1 cellular context compared by ENCODE assay signal in genomic region chr13:30464496-30465351, GRCh38.
TF ChIP-seq lines count a peak whose summit lies in the region.

No MANE protein-coding gene starts in this region.

TF ChIP-seq in K562, 482 proteins besides CTCF, POLR2A, EP300 and RAD21 (continued from another document and continues in another):
- TF ChIP-seq ZNF133 (CRISPR knock-in tag; IDR thresholded peaks at IDR 0.05) (no peak), RBFOX2 (IDR thresholded peaks at IDR 0.05; ENCODE audit: low read depth, low read length) (peak; percentile 87), NUFIP1 (IDR thresholded peaks at IDR 0.05; ENCODE audit: partially characterized antibody) (no peak), STAT5B (CRISPR knock-in tag; IDR thresholded peaks at IDR 0.05) (no peak), TSC22D4 (tag; IDR thresholded peaks at IDR 0.05) (no peak), NCOR1 (IDR thresholded peaks at IDR 0.05) (no peak), STAT5A (IDR thresholded peaks at IDR 0.05; ENCODE audit: borderline replicate concordance, low read length) (no peak), HNRNPK (IDR thresholded peaks at IDR 0.05; ENCODE audit: low read depth, low read length, poor library complexity, severe bottlenecking) (no peak), ATF2 (CRISPR knock-in tag; IDR thresholded peaks at IDR 0.05) (no peak), GABPA (tag; conservative IDR thresholded peaks at IDR 0.05; ENCODE audit: low read depth) (no peak), ZHX1 (conservative IDR thresholded peaks at IDR 0.05; ENCODE audit: low read length) (no peak), STAT6 (CRISPR knock-in tag; IDR thresholded peaks at IDR 0.05) (no peak), ZNF263 (CRISPR knock-in tag; IDR thresholded peaks at IDR 0.05; ENCODE audit: borderline replicate concordance) (no peak), PPARD (CRISPR knock-in tag; IDR thresholded peaks at IDR 0.05) (no peak), XRCC3 (IDR thresholded peaks at IDR 0.05) (no peak), ZBTB7A (IDR thresholded peaks at IDR 0.05; ENCODE audit: borderline replicate concordance, control insufficient read depth, low read depth, low read length) (peak; percentile 71; the same call in 1 of the 2 replicates), SRSF7 (optimal IDR thresholded peaks at IDR 0.05; ENCODE audit: low read depth, low read length) (no peak), PYGO2 (tag; IDR thresholded peaks at IDR 0.05) (no peak), POLR2AphosphoS5 (IDR thresholded peaks at IDR 0.05; ENCODE audit: control insufficient read depth, insufficient read depth, low read depth, low read length) (no peak), HMGN3 (IDR thresholded peaks at IDR 0.05; ENCODE audit: borderline replicate concordance, extremely low read depth, insufficient read length, low read depth, low read length) (peak; percentile 17), SMAD4 (CRISPR knock-in tag; conservative IDR thresholded peaks at IDR 0.05) (peak; percentile 57; the same call in 1 of the 2 replicates), SRSF1 (IDR thresholded peaks at IDR 0.05; ENCODE audit: low read depth, low read length) (no peak), COPS2 (conservative IDR thresholded peaks at IDR 0.05) (no peak), NFRKB (IDR thresholded peaks at IDR 0.05; ENCODE audit: low read depth) (no peak), NCOA4 (IDR thresholded peaks at IDR 0.05; ENCODE audit: partially characterized antibody) (no peak), ZNF184 (CRISPR knock-in tag; IDR thresholded peaks at IDR 0.05) (no peak), ZNF830 (CRISPR knock-in tag; IDR thresholded peaks at IDR 0.05) (no peak), NRF1 (conservative IDR thresholded peaks at IDR 0.05 in 1 of 2, IDR thresholded peaks at IDR 0.05 in 1 of 2) (no peak; a peak in 1 of 4 replicates), POLR2H (tag; IDR thresholded peaks at IDR 0.05; ENCODE audit: low read depth) (no peak), ATF4 (CRISPR knock-in tag; IDR thresholded peaks at IDR 0.05) (no peak), TARDBP (IDR thresholded peaks at IDR 0.05) (no peak), ZNF398 (CRISPR knock-in tag; IDR thresholded peaks at IDR 0.05) (no peak), ATF1 (CRISPR knock-in tag; IDR thresholded peaks at IDR 0.05) (no peak), ATF1 (tag; IDR thresholded peaks at IDR 0.05) (no peak), TRIM25 (IDR thresholded peaks at IDR 0.05; ENCODE audit: borderline replicate concordance) (no peak), CBX8 (IDR thresholded peaks at IDR 0.05; ENCODE audit: borderline replicate concordance, extremely low read depth, low read depth, low read length, poor library complexity, severe bottlenecking) (no peak), RFX5 (IDR thresholded peaks at IDR 0.05; ENCODE audit: low read depth, low read length) (no peak), ZC3H11A (IDR thresholded peaks at IDR 0.05; ENCODE audit: low read depth, low read length) (no peak), RBM15 (IDR thresholded peaks at IDR 0.05; ENCODE audit: insufficient read depth, low read length) (no peak), GTF2F1 (IDR thresholded peaks at IDR 0.05; ENCODE audit: low read depth, low read length) (no peak), HLTF (IDR thresholded peaks at IDR 0.05) (no peak), RCOR1 (IDR thresholded peaks at IDR 0.05; ENCODE audit: borderline replicate concordance in 1 of 2, low read depth in 2 of 2, low read length in 2 of 2) (no peak), FOS (IDR thresholded peaks at IDR 0.05; ENCODE audit: extremely low read depth, insufficient read length) (no peak), ZNF561 (CRISPR knock-in tag; conservative IDR thresholded peaks at IDR 0.05) (no peak), MIER1 (IDR thresholded peaks at IDR 0.05; ENCODE audit: low read depth) (no peak), SP1 (CRISPR knock-in tag; IDR thresholded peaks at IDR 0.05) (no peak), KAT7 (CRISPR knock-in tag; IDR thresholded peaks at IDR 0.05; ENCODE audit: borderline replicate concordance) (no peak), SMC3 (conservative IDR thresholded peaks at IDR 0.05; ENCODE audit: insufficient read depth, low read depth, low read length) (no peak), PCBP1 (IDR thresholded peaks at IDR 0.05; ENCODE audit: low read depth, low read length, poor library complexity, severe bottlenecking) (no peak), HNRNPUL1 (IDR thresholded peaks at IDR 0.05; ENCODE audit: low read length) (no peak), THAP7 (CRISPR knock-in tag; IDR thresholded peaks at IDR 0.05) (no peak), NR4A1 (CRISPR knock-in tag; IDR thresholded peaks at IDR 0.05) (no peak), NR4A1 (tag; IDR thresholded peaks at IDR 0.05) (no peak), STAG1 (CRISPR knock-in tag; IDR thresholded peaks at IDR 0.05; ENCODE audit: borderline replicate concordance) (no peak), ZNF174 (CRISPR knock-in tag; IDR thresholded peaks at IDR 0.05) (no peak), PKNOX1 (IDR thresholded peaks at IDR 0.05) (no peak), NFIC (IDR thresholded peaks at IDR 0.05) (no peak), TEAD2 (tag; IDR thresholded peaks at IDR 0.05) (no peak), GATA2 (CRISPR knock-in tag; IDR thresholded peaks at IDR 0.05) (no peak), CTCFL (IDR thresholded peaks at IDR 0.05; ENCODE audit: borderline replicate concordance, insufficient read depth, low read depth, low read length, poor library complexity, severe bottlenecking) (no peak), KDM4B (IDR thresholded peaks at IDR 0.05; ENCODE audit: borderline replicate concordance in 2 of 2, low read depth in 1 of 2) (no peak), ZNF384 (IDR thresholded peaks at IDR 0.05; ENCODE audit: low read depth, low read length) (peak; percentile 78), MCM7 (IDR thresholded peaks at IDR 0.05) (no peak), MEF2A (IDR thresholded peaks at IDR 0.05; ENCODE audit: control insufficient read depth, low read depth, low read length) (no peak), ZNF347 (CRISPR knock-in tag; IDR thresholded peaks at IDR 0.05; ENCODE audit: low read depth) (no peak)
